17 cellular contexts compared by ENCODE assay signal in genomic region chr22:32202161-32202538, GRCh38. TPM values are rescaled to one million over a fixed set of nuclear protein-coding genes. Genes with fewer than 3 reads are reported as not detected.
DNase-seq lines count a peak whose midpoint lies in the region; ATAC-seq and TF ChIP-seq lines count a peak whose summit lies in the region.
"Had no signal": no experiment of that assay in that cellular context is flagged by ENCODE, and none has a peak within 500 bp of the region (broad histone marks: within the 10 kb centered on the region; RNA-seq: fewer than 3 reads in every experiment).

No MANE protein-coding gene starts in this region.

- H3K4me1 Mint-ChIP-seq in natural killer cell (peaks cover 10 to 36% of the 10 kb centered on the region in 2 donors), endothelial cell (ENCODE audit: unreplicated experiment) (peaks cover 52% of the 10 kb centered on the region)
- H3K4me1 Mint-ChIP-seq in natural killer cell treated with Interleukin-12 subunit alpha and Interleukin-12 subunit beta and Interleukin-15 and Interleukin-18, amount 100 ng/mL, for 72 hours (ENCODE audit: low read depth in 2 of 2), result peaks cover 4 to 27% of the 10 kb centered on the region in 2 donors

- H3K4me1 ChIP-seq in MM.1S (ENCODE audit: low read length) (no peaks in the 10 kb centered on the region), stomach (peaks cover 0 to 32% (median 14%) of the 10 kb centered on the region in 4 donors)
- H3K4me1 ChIP-seq: BE2C, testis had no signal

- no peak overlapping the region for H3K9ac ChIP-seq in MM.1S (ENCODE audit: low read length)

- TF ChIP-seq POLR2A in stomach (IDR thresholded peaks at IDR 0.05), result no peak

- no peaks in the 10 kb centered on the region for H3F3A ChIP-seq in MM.1S (ENCODE audit: insufficient read depth, low read length)

- H4K20me1 ChIP-seq in MM.1S (ENCODE audit: insufficient read depth, low read length), result no peaks in the 10 kb centered on the region

- ATAC-seq in natural killer cell, result no peak
- no peak for ATAC-seq in natural killer cell treated with Interleukin-12 subunit alpha and Interleukin-12 subunit beta and Interleukin-15 and Interleukin-18, amount 100 ng/mL, for 72 hours
- ATAC-seq in stimulated activated naive CD8-positive, alpha-beta T cell treated with anti-CD3 and anti-CD28 coated beads, Interleukin-15, Interleukin-2, amounts not matched to agents 100 U/mL and 50 U/mL, for 24 hours, result no peak

- 0 out of 2 replicates have a peak overlapping the region, but pooled peaks have one; percentile 50 for H2AFZ ChIP-seq in MM.1S (ENCODE audit: low read length)

- H3K36me3 ChIP-seq in MM.1S (replicated peaks; ENCODE audit: insufficient read depth, low read length) (no peaks in the 10 kb centered on the region), H7 (replicated peaks; ENCODE audit: control insufficient read depth, insufficient read depth, low read length) (no peaks in the 10 kb centered on the region), stomach (no peaks in the 10 kb centered on the region)
- H3K36me3 ChIP-seq: BE2C, spleen had no signal

- H3K9me2 ChIP-seq in MM.1S (replicated peaks; ENCODE audit: insufficient read depth, low read length), result no peaks in the 10 kb centered on the region

- H3K4me3 Mint-ChIP-seq in natural killer cell (peak overlapping the region; percentile 81), endothelial cell (ENCODE audit: unreplicated experiment) (peak overlapping the region; percentile 53)
- H3K4me3 Mint-ChIP-seq in natural killer cell treated with Interleukin-12 subunit alpha and Interleukin-12 subunit beta and Interleukin-15 and Interleukin-18, amount 100 ng/mL, for 72 hours, result no peak overlapping the region

- H3K27ac Mint-ChIP-seq in natural killer cell (no peak overlapping the region), endothelial cell (ENCODE audit: unreplicated experiment) (peak overlapping the region; percentile 61)
- no peak overlapping the region for H3K27ac Mint-ChIP-seq in natural killer cell treated with Interleukin-12 subunit alpha and Interleukin-12 subunit beta and Interleukin-15 and Interleukin-18, amount 100 ng/mL, for 72 hours

- WGBS in stomach, 5 donors, result 18 to 23% (median 19%) methylated on average over 4 of the region's 4 CpGs

- H3K9me3 Mint-ChIP-seq in natural killer cell (no peaks in the 10 kb centered on the region), endothelial cell (ENCODE audit: unreplicated experiment) (no peaks in the 10 kb centered on the region)
- H3K9me3 Mint-ChIP-seq in natural killer cell treated with Interleukin-12 subunit alpha and Interleukin-12 subunit beta and Interleukin-15 and Interleukin-18, amount 100 ng/mL, for 72 hours, result no peaks in the 10 kb centered on the region

- no peaks in the 10 kb centered on the region for H3K79me2 ChIP-seq in MM.1S (ENCODE audit: low read length)

- H3K27ac ChIP-seq in MM.1S (ENCODE audit: low read length), result no peak overlapping the region
- no peak overlapping the region for H3K27ac ChIP-seq in stomach
- H3K27ac ChIP-seq: spleen, testis had no signal

- H3K27me3 Mint-ChIP-seq in natural killer cell (ENCODE audit: low read depth in 2 of 2) (peaks cover 24 to 34% of the 10 kb centered on the region in 2 donors), endothelial cell (ENCODE audit: unreplicated experiment) (peaks cover 13% of the 10 kb centered on the region)
- peaks cover 7 to 33% of the 10 kb centered on the region in 2 donors for H3K27me3 Mint-ChIP-seq in natural killer cell treated with Interleukin-12 subunit alpha and Interleukin-12 subunit beta and Interleukin-15 and Interleukin-18, amount 100 ng/mL, for 72 hours

- H3K4me2 ChIP-seq in MM.1S (ENCODE audit: low read depth, low read length), result 0 out of 2 replicates have a peak overlapping the region, but pooled peaks have one; percentile 4

- DNase-seq in natural killer cell (no peak), MM.1S (no peak), endothelial cell (ENCODE audit: low spot score) (no peak), H7 (no peak), stomach (no peak), cerebellum (ENCODE audit: low spot score) (no peak)
- no peak for DNase-seq in natural killer cell treated with Interleukin-12 subunit alpha and Interleukin-12 subunit beta and Interleukin-15 and Interleukin-18, amount 100 ng/mL, for 72 hours (ENCODE audit: low spot score)
- DNase-seq in stimulated activated naive CD8-positive, alpha-beta T cell treated with anti-CD3 and anti-CD28 coated beads, Interleukin-15, Interleukin-2, amounts not matched to agents 100 U/mL and 50 U/mL, for 24 hours, result no peak
- DNase-seq: activated CD4-positive, CD25-positive, alpha-beta regulatory T cell treated with anti-CD3 and anti-CD28 coated beads, Interleukin-2, amount 50 U/mL, for 72 hours; spleen had no signal

- H3K36me3 Mint-ChIP-seq in natural killer cell, result no peaks in the 10 kb centered on the region
- H3K36me3 Mint-ChIP-seq in natural killer cell treated with Interleukin-12 subunit alpha and Interleukin-12 subunit beta and Interleukin-15 and Interleukin-18, amount 100 ng/mL, for 72 hours, result no peaks in the 10 kb centered on the region
- peaks cover 3% of the 10 kb centered on the region for H3K36me3 Mint-ChIP-seq in endothelial cell (ENCODE audit: low read depth, unreplicated experiment)

- intact Hi-C loops in natural killer cell (cut with micrococcal nuclease), result loop anchor here (10.0 kb wide), 1 partner anchor 273 kb away; the partner anchor contains the start of gene FBXO7
- intact Hi-C loops in stomach (cut with DNase I; ENCODE audit: low total_unique reads), result no loop called here

- TF ChIP-seq CTCF in natural killer cell (IDR thresholded peaks at IDR 0.05), result no peak
- no peak for TF ChIP-seq CTCF in MM.1S (IDR thresholded peaks at IDR 0.05; ENCODE audit: low read length)
- no peak for TF ChIP-seq CTCF in endothelial cell (IDR thresholded peaks at IDR 0.05; ENCODE audit: unreplicated experiment)
- TF ChIP-seq CTCF in stomach (IDR thresholded peaks at IDR 0.05), result no peak

- peaks cover 6% of the 10 kb centered on the region for H3K27me3 ChIP-seq in MM.1S (replicated peaks; ENCODE audit: insufficient read depth, low read length)
- H3K27me3 ChIP-seq in H7 (ENCODE audit: control insufficient read depth, insufficient read depth, low read length), result peaks cover 41% of the 10 kb centered on the region
- H3K27me3 ChIP-seq in stomach, result peaks cover 12 to 68% (median 22%) of the 10 kb centered on the region in 3 donors
- H3K27me3 ChIP-seq: testis had no signal

- H3K9me3 ChIP-seq in MM.1S (replicated peaks; ENCODE audit: insufficient read depth, low read length), result no peaks in the 10 kb centered on the region
- no peaks in the 10 kb centered on the region for H3K9me3 ChIP-seq in stomach
- H3K9me3 ChIP-seq: BE2C, testis had no signal

- no peak for TF ChIP-seq EP300 in stomach (IDR thresholded peaks at IDR 0.05)

- no peak overlapping the region for H3K4me3 ChIP-seq in MM.1S (ENCODE audit: low read length)
- H3K4me3 ChIP-seq in H7 (ENCODE audit: insufficient read depth, low read depth, low read length), result no peak overlapping the region
- H3K4me3 ChIP-seq in stomach, result no peak overlapping the region
- H3K4me3 ChIP-seq: testis had no signal

RNA-seq across cellular contexts. Expression of gene RFPL2, which starts 2.7 kb away (rescaled TPM):
- total RNA-seq in natural killer cell, result under 1 TPM in 2 of 3 donors, not detected in 1; 0.14 to 0.34 TPM
- total RNA-seq in natural killer cell treated with Interleukin-12 subunit alpha and Interleukin-12 subunit beta and Interleukin-15 and Interleukin-18, amount 100 ng/mL, for 72 hours, result not detected
- total RNA-seq in endothelial cell (ENCODE audit: unreplicated experiment), result 11.8 TPM
- 0.15 and 0.45 TPM in 2 replicates for total RNA-seq in H7 (2014; rRNA removed; shearing (Covaris generic))
- not detected for total RNA-seq in stomach
- polyA plus RNA-seq in stomach, result not detected
- 0.73 TPM for total RNA-seq in cerebellum
- total RNA-seq: bronchial epithelial cell, fibroblast of lung, HT-29, testis had no signal
- polyA plus RNA-seq: fibroblast of lung had no signal

RNA-seq across cellular contexts. Expression of gene C22orf42, which starts 43.0 kb away (rescaled TPM):
- not detected for total RNA-seq in natural killer cell
- total RNA-seq in natural killer cell treated with Interleukin-12 subunit alpha and Interleukin-12 subunit beta and Interleukin-15 and Interleukin-18, amount 100 ng/mL, for 72 hours, result not detected
- not detected for total RNA-seq in endothelial cell (ENCODE audit: unreplicated experiment)
- not detected in 2 replicates for total RNA-seq in H7 (2014; rRNA removed; shearing (Covaris generic))
- total RNA-seq in stomach, result not detected
- under 1 TPM in 1 of 3 donors, not detected in 2; 0.13 TPM for polyA plus RNA-seq in stomach
- total RNA-seq in cerebellum, result 1.6 TPM
- total RNA-seq: bronchial epithelial cell; fibroblast of lung; HT-29; lower leg skin; spleen; T-helper 2 cell treated with Interferon-gamma antibody and Interleukin-4, amounts not matched to agents 100 ng/mL and 5 ng/mL, for 36 hours had no signal
- polyA plus RNA-seq: fibroblast of lung, spleen had no signal

RNA-seq across cellular contexts. Expression of gene SLC5A4, which starts 53.0 kb away (rescaled TPM):
- not detected for total RNA-seq in natural killer cell
- not detected for total RNA-seq in natural killer cell treated with Interleukin-12 subunit alpha and Interleukin-12 subunit beta and Interleukin-15 and Interleukin-18, amount 100 ng/mL, for 72 hours
- not detected for total RNA-seq in endothelial cell (ENCODE audit: unreplicated experiment)
- not detected in 2 replicates for total RNA-seq in H7 (2014; rRNA removed; shearing (Covaris generic))
- total RNA-seq in stomach, result 1 to 10 TPM in 1 of 5 donors, under 1 TPM in 2, not detected in 2; 0.29 to 3.3 (median 0.58) TPM
- not detected for polyA plus RNA-seq in stomach
- total RNA-seq in cerebellum, result 0.73 TPM
- total RNA-seq: bronchial epithelial cell; fibroblast of lung; HT-29; lower leg skin; T-helper 2 cell treated with Interferon-gamma antibody and Interleukin-4, amounts not matched to agents 100 ng/mL and 5 ng/mL, for 36 hours had no signal
